In genomic region chr12:118238888-118239287, GRCh38 we compare ENCODE assay signal across 17 cellular contexts.
A peak's percentile ranks its signal among the peaks of the same experiment; 100 is the strongest.
DNase-seq lines count a peak whose midpoint lies in the region; ATAC-seq and TF ChIP-seq lines count a peak whose summit lies in the region.
"Had no signal": no experiment of that assay in that cellular context is flagged by ENCODE, and none has a peak within 500 bp of the region (broad histone marks: within the 10 kb centered on the region; RNA-seq: fewer than 3 reads in every experiment).

No MANE protein-coding gene starts in this region.

- peaks cover 12% of the 10 kb centered on the region for H3K36me3 Mint-ChIP-seq in activated naive CD8-positive, alpha-beta T cell treated with anti-CD3 and anti-CD28 coated beads for 36 hours
- peaks cover 25% of the 10 kb centered on the region for H3K36me3 Mint-ChIP-seq in activated naive CD8-positive, alpha-beta T cell treated with anti-CD3 and anti-CD28 coated beads, Interleukin-2, amount 50 U/mL, for 24 hours (ENCODE audit: low read depth)
- H3K36me3 Mint-ChIP-seq in stimulated activated memory B cell treated with anti-CD40 and anti-IgM and Interleukin-4, amounts not matched to agents 10 μg/mL and 1 μg/mL and 100 μg/mL, for 72 hours, result peaks cover 18% of the 10 kb centered on the region
- H3K36me3 Mint-ChIP-seq in mesothelial cell of epicardium, result no peaks in the 10 kb centered on the region
- H3K36me3 Mint-ChIP-seq: WTC11 had no signal

- TF ChIP-seq CTCF in RWPE2 (IDR thresholded peaks at IDR 0.05; ENCODE audit: poor library complexity, severe bottlenecking) (no peak), mesothelial cell of epicardium (IDR thresholded peaks at IDR 0.05; ENCODE audit: unreplicated experiment) (no peak)

- peaks cover 30% of the 10 kb centered on the region for H3K4me1 ChIP-seq in RWPE2 (ENCODE audit: insufficient read depth, poor library complexity, severe bottlenecking)
- H3K4me1 ChIP-seq: prostate gland, SJCRH30 had no signal

- H3K27me3 ChIP-seq in RWPE2 (ENCODE audit: insufficient read depth, poor library complexity, severe bottlenecking), result no peaks in the 10 kb centered on the region
- H3K27me3 ChIP-seq: SJCRH30, vagina had no signal

- H3K4me3 ChIP-seq in RWPE2 (ENCODE audit: severe bottlenecking), result no peak overlapping the region
- H3K4me3 ChIP-seq: prostate gland, SJCRH30, vagina had no signal

- peak overlapping the region; percentile 86 for H3K27ac ChIP-seq in RWPE2 (ENCODE audit: poor library complexity, severe bottlenecking)
- H3K27ac ChIP-seq: prostate gland, SJCRH30, vagina had no signal

- peaks cover 59% of the 10 kb centered on the region for H3K36me3 ChIP-seq in RWPE2 (ENCODE audit: low read depth)
- H3K36me3 ChIP-seq: prostate gland, SJCRH30 had no signal

- intact Hi-C loops in left cardiac atrium (cut with DNase I), result no loop called here

- H3K27ac Mint-ChIP-seq in activated naive CD8-positive, alpha-beta T cell treated with anti-CD3 and anti-CD28 coated beads for 36 hours, result peak overlapping the region; percentile 20
- no peak overlapping the region for H3K27ac Mint-ChIP-seq in activated naive CD8-positive, alpha-beta T cell treated with anti-CD3 and anti-CD28 coated beads, Interleukin-2, amount 50 U/mL, for 24 hours
- peak overlapping the region; percentile 81 for H3K27ac Mint-ChIP-seq in stimulated activated memory B cell treated with anti-CD40 and anti-IgM and Interleukin-4, amounts not matched to agents 10 μg/mL and 1 μg/mL and 100 μg/mL, for 72 hours
- H3K27ac Mint-ChIP-seq in mesothelial cell of epicardium, result no peak overlapping the region
- H3K27ac Mint-ChIP-seq: activated T-helper 1 cell treated with anti-CD3 and anti-CD28 coated beads, Interleukin-12 subunit alpha, Interleukin-12 subunit beta, Interleukin-2, Interleukin-4 antibody, amounts not matched to agents 30 ng/mL and 10 ng/mL and 1 ng/mL, durations not matched to agents 14 hours and 24 hours and 36 hours; WTC11 had no signal

- DNase-seq in activated naive CD8-positive, alpha-beta T cell treated with anti-CD3 and anti-CD28 coated beads for 36 hours, result no peak
- DNase-seq in activated naive CD8-positive, alpha-beta T cell treated with anti-CD3 and anti-CD28 coated beads, Interleukin-2, amount 50 U/mL, for 24 hours, result no peak
- DNase-seq in RWPE2 (ENCODE audit: low spot score) (no peak), mesothelial cell of epicardium (ENCODE audit: low spot score in 2 of 2, unreplicated experiment in 2 of 2) (no peak), DMS153 (lab: John Stamatoyannopoulos, UW) (no peak), left cardiac atrium (no peak)
- DNase-seq: effector memory CD4-positive, alpha-beta T cell; kidney; NCI-H748 treated with DMSO at 0.1 percent for 48 hours; SJCRH30; stimulated activated CD8-positive, alpha-beta memory T cell treated with anti-CD3 and anti-CD28 coated beads, Interleukin-4, amount 100 ng/mL, for 48 hours had no signal

- ATAC-seq in activated naive CD8-positive, alpha-beta T cell treated with anti-CD3 and anti-CD28 coated beads, Interleukin-2, amount 50 U/mL, for 24 hours, result no peak
- peak; percentile 43 for ATAC-seq in HG02981 (IDR thresholded peaks at IDR 0.05; ENCODE audit: unreplicated experiment)
- ATAC-seq in RWPE2 (ENCODE audit: low read depth), result no peak
- peak; percentile 77 for ATAC-seq in stimulated activated memory B cell treated with anti-CD40 and anti-IgM and Interleukin-4, amounts not matched to agents 10 μg/mL and 1 μg/mL and 100 μg/mL, for 72 hours
- ATAC-seq in left cardiac atrium, result no peak
- ATAC-seq: WTC11 had no signal

- H3K9me3 ChIP-seq in RWPE2 (ENCODE audit: severe bottlenecking), result no peaks in the 10 kb centered on the region
- H3K9me3 ChIP-seq: prostate gland, SJCRH30, vagina had no signal

- peaks cover 5% of the 10 kb centered on the region for H3K4me1 Mint-ChIP-seq in activated naive CD8-positive, alpha-beta T cell treated with anti-CD3 and anti-CD28 coated beads for 36 hours
- H3K4me1 Mint-ChIP-seq in activated naive CD8-positive, alpha-beta T cell treated with anti-CD3 and anti-CD28 coated beads, Interleukin-2, amount 50 U/mL, for 24 hours, result peaks cover 13% of the 10 kb centered on the region
- peaks cover 24% of the 10 kb centered on the region for H3K4me1 Mint-ChIP-seq in stimulated activated memory B cell treated with anti-CD40 and anti-IgM and Interleukin-4, amounts not matched to agents 10 μg/mL and 1 μg/mL and 100 μg/mL, for 72 hours
- H3K4me1 Mint-ChIP-seq in mesothelial cell of epicardium, result peaks cover 11% of the 10 kb centered on the region
- H3K4me1 Mint-ChIP-seq: WTC11 had no signal

- no peaks in the 10 kb centered on the region for H3K27me3 Mint-ChIP-seq in activated naive CD8-positive, alpha-beta T cell treated with anti-CD3 and anti-CD28 coated beads for 36 hours
- H3K27me3 Mint-ChIP-seq in activated naive CD8-positive, alpha-beta T cell treated with anti-CD3 and anti-CD28 coated beads, Interleukin-2, amount 50 U/mL, for 24 hours, result no peaks in the 10 kb centered on the region
- H3K27me3 Mint-ChIP-seq in stimulated activated memory B cell treated with anti-CD40 and anti-IgM and Interleukin-4, amounts not matched to agents 10 μg/mL and 1 μg/mL and 100 μg/mL, for 72 hours, result no peaks in the 10 kb centered on the region
- no peaks in the 10 kb centered on the region for H3K27me3 Mint-ChIP-seq in mesothelial cell of epicardium (ENCODE audit: low read depth)

- no peaks in the 10 kb centered on the region for H3K9me3 Mint-ChIP-seq in activated naive CD8-positive, alpha-beta T cell treated with anti-CD3 and anti-CD28 coated beads for 36 hours
- no peaks in the 10 kb centered on the region for H3K9me3 Mint-ChIP-seq in activated naive CD8-positive, alpha-beta T cell treated with anti-CD3 and anti-CD28 coated beads, Interleukin-2, amount 50 U/mL, for 24 hours
- H3K9me3 Mint-ChIP-seq in stimulated activated memory B cell treated with anti-CD40 and anti-IgM and Interleukin-4, amounts not matched to agents 10 μg/mL and 1 μg/mL and 100 μg/mL, for 72 hours, result no peaks in the 10 kb centered on the region
- no peaks in the 10 kb centered on the region for H3K9me3 Mint-ChIP-seq in mesothelial cell of epicardium
- H3K9me3 Mint-ChIP-seq: activated T-helper 1 cell treated with anti-CD3 and anti-CD28 coated beads, Interleukin-12 subunit alpha, Interleukin-12 subunit beta, Interleukin-2, Interleukin-4 antibody, amounts not matched to agents 30 ng/mL and 10 ng/mL and 1 ng/mL, durations not matched to agents 14 hours and 24 hours and 36 hours; WTC11 had no signal

- no peak overlapping the region for H3K4me3 Mint-ChIP-seq in activated naive CD8-positive, alpha-beta T cell treated with anti-CD3 and anti-CD28 coated beads for 36 hours
- H3K4me3 Mint-ChIP-seq in activated naive CD8-positive, alpha-beta T cell treated with anti-CD3 and anti-CD28 coated beads, Interleukin-2, amount 50 U/mL, for 24 hours, result no peak overlapping the region
- no peak overlapping the region for H3K4me3 Mint-ChIP-seq in stimulated activated memory B cell treated with anti-CD40 and anti-IgM and Interleukin-4, amounts not matched to agents 10 μg/mL and 1 μg/mL and 100 μg/mL, for 72 hours
- no peak overlapping the region for H3K4me3 Mint-ChIP-seq in mesothelial cell of epicardium
- H3K4me3 Mint-ChIP-seq: activated T-helper 1 cell treated with anti-CD3 and anti-CD28 coated beads, Interleukin-12 subunit alpha, Interleukin-12 subunit beta, Interleukin-2, Interleukin-4 antibody, amounts not matched to agents 30 ng/mL and 10 ng/mL and 1 ng/mL, durations not matched to agents 14 hours and 24 hours and 36 hours; WTC11 had no signal

Comparison
In these comparisons a context has a peak if more than half of its experiments do, and no peak if none do; other contexts are left out.
1. H3K27ac Mint-ChIP-seq: peak in activated naive CD8-positive, alpha-beta T cell treated with anti-CD3 and anti-CD28 coated beads for 36 hours (single experiment) and stimulated activated memory B cell treated with anti-CD40 and anti-IgM and Interleukin-4, amounts not matched to agents 10 μg/mL and 1 μg/mL and 100 μg/mL, for 72 hours (single experiment); none in activated naive CD8-positive, alpha-beta T cell treated with anti-CD3 and anti-CD28 coated beads, Interleukin-2, amount 50 U/mL, for 24 hours (single experiment) and mesothelial cell of epicardium (single experiment).
2. ATAC-seq: peak in HG02981 (single experiment) and stimulated activated memory B cell treated with anti-CD40 and anti-IgM and Interleukin-4, amounts not matched to agents 10 μg/mL and 1 μg/mL and 100 μg/mL, for 72 hours (single experiment); none in activated naive CD8-positive, alpha-beta T cell treated with anti-CD3 and anti-CD28 coated beads, Interleukin-2, amount 50 U/mL, for 24 hours (single experiment), RWPE2 (single experiment) and left cardiac atrium (0 of 2).